ENCODE assay signal across 8 cellular contexts in genomic region chr17:21098934-21099687, GRCh38. TPM values are rescaled to one million over a fixed set of nuclear protein-coding genes. Genes with fewer than 3 reads are reported as not detected.
DNase-seq lines count a peak whose midpoint lies in the region; ATAC-seq, FAIRE-seq and TF ChIP-seq lines count a peak whose summit lies in the region.

No MANE protein-coding gene starts in this region.

- intact Hi-C loops in aorta (cut with DNase I) = no loop called here

- H3K4me1 ChIP-seq in right atrium auricular region (peaks cover 0 to 10% of the 10 kb centered on the region in 2 donors), aorta (ENCODE audit: control insufficient read depth in 1 of 2, insufficient read depth in 2 of 2, low read length in 2 of 2) (no peaks in the 10 kb centered on the region)

- peak overlapping the region; percentile 29 to 52 for H3K4me3 ChIP-seq in right atrium auricular region
- peak overlapping the region; percentile 15 to 86 for H3K4me3 ChIP-seq in aorta (ENCODE audit: low read length in 2 of 2)

- 0 to 1% methylated on average over 29 of the region's 29 CpGs for WGBS in aorta, 2 donors

- H3K27me3 ChIP-seq in right atrium auricular region (no peaks in the 10 kb centered on the region), aorta (ENCODE audit: control insufficient read depth in 1 of 2, insufficient read depth in 2 of 2, low read length in 1 of 2) (no peaks in the 10 kb centered on the region)

- TF ChIP-seq CTCF in right atrium auricular region (IDR thresholded peaks at IDR 0.05) = no peak

- H3K9me3 ChIP-seq in right atrium auricular region = no peaks in the 10 kb centered on the region
- no peaks in the 10 kb centered on the region for H3K9me3 ChIP-seq in aorta (ENCODE audit: control insufficient read depth, low read length)

- DNase-seq in GM12891 (ENCODE audit: insufficient read length, low spot score) (peak; percentile 82), NCI-H1092 (lab: John Stamatoyannopoulos, UW) (peak; percentile 75), SKM-1 treated with dmso at 0.1 percent for 144 hours (lab: John Stamatoyannopoulos, UW; ENCODE audit: unreplicated experiment) (peak; percentile 86), right atrium auricular region (ENCODE audit: low spot score) (peak; percentile 63), putamen (ENCODE audit: low spot score) (peak; percentile 66), aorta (peak; percentile 64 to 83)
- DNase-seq in activated naive CD8-positive, alpha-beta T cell treated with anti-CD3 and anti-CD28 coated beads, Interleukin-2, amount 50 U/mL, for 16 hours (ENCODE audit: low read depth, low spot score) = peak; percentile 27

- FAIRE-seq in GM12891 (lab: Jason Lieb, UNC) = peak; percentile 77

- H3K36me3 ChIP-seq in right atrium auricular region (no peaks in the 10 kb centered on the region), aorta (ENCODE audit: control insufficient read depth in 1 of 2, insufficient read depth in 2 of 2, low read length in 1 of 2) (no peaks in the 10 kb centered on the region)

- TF ChIP-seq POLR2A in GM12891 (IDR thresholded peaks at IDR 0.05; ENCODE audit: low read depth, low read length) = no peak

- no peak overlapping the region for H3K27ac ChIP-seq in right atrium auricular region
- no peak overlapping the region for H3K27ac ChIP-seq in aorta (ENCODE audit: low read depth in 1 of 2, low read length in 2 of 2)

- ATAC-seq in HG02642 (IDR thresholded peaks at IDR 0.05; ENCODE audit: poor library complexity, unreplicated experiment) (peak; percentile 97), aorta (ENCODE audit: low FRiP score) (peak; percentile 71)

TF ChIP-seq in GM12891, 5 proteins besides CTCF, POLR2A, EP300 and RAD21:
- TF ChIP-seq PAX5 (IDR thresholded peaks at IDR 0.05; ENCODE audit: insufficient read depth, low read length, severe bottlenecking) = no peak
- peak; percentile 66; the same call in 1 of the 2 replicates for TF ChIP-seq POU2F2 (IDR thresholded peaks at IDR 0.05; ENCODE audit: low read depth, low read length)

RNA-seq across cellular contexts. Expression of gene DHRS7B, which starts 27.7 kb away (rescaled TPM):
- polyA plus RNA-seq in GM12891 (2012; ENCODE audit: low read depth, missing spikeins) = 11.0 TPM
- total RNA-seq in right atrium auricular region (10 to 100 TPM; 35.8 to 45.3 TPM), aorta (10 to 100 TPM; 16.9 to 21.8 TPM)
- polyA plus RNA-seq in aorta = 10 to 100 TPM in 1 of 2 donors, 1 to 10 TPM in 1; 8.1 to 19.5 TPM

RNA-seq across cellular contexts. Expression of gene USP22, which starts 56.3 kb away (rescaled TPM):
- 47.3 TPM for polyA plus RNA-seq in GM12891 (2012; ENCODE audit: low read depth, missing spikeins)
- total RNA-seq in right atrium auricular region = 100 to 1,000 TPM; 151 to 179 TPM
- total RNA-seq in aorta = 100 to 1,000 TPM; 131 to 168 TPM
- polyA plus RNA-seq in aorta = 10 to 100 TPM; 21.5 to 41.5 TPM

Comparison
In these comparisons a context has a peak if more than half of its experiments do, and no peak if none do; other contexts are left out.
1. DNase-seq: peak in every context shown above with its lines; median percentile 86 in SKM-1 treated with dmso at 0.1 percent for 144 hours; 82 in GM12891; 75 in NCI-H1092; 74 in aorta; 66 in putamen; 63 in right atrium auricular region; 27 in activated naive CD8-positive, alpha-beta T cell treated with anti-CD3 and anti-CD28 coated beads, Interleukin-2, amount 50 U/mL, for 16 hours.